ENCODE assay signal across 1 cellular context in genomic region chr11:134020598-134020997, GRCh38.
TF ChIP-seq lines count a peak whose summit lies in the region.

No MANE protein-coding gene starts in this region.

TF ChIP-seq in HEK293, 187 proteins besides CTCF, POLR2A, EP300 and RAD21 (continued from another document):
- TF ChIP-seq, protein P1, sequence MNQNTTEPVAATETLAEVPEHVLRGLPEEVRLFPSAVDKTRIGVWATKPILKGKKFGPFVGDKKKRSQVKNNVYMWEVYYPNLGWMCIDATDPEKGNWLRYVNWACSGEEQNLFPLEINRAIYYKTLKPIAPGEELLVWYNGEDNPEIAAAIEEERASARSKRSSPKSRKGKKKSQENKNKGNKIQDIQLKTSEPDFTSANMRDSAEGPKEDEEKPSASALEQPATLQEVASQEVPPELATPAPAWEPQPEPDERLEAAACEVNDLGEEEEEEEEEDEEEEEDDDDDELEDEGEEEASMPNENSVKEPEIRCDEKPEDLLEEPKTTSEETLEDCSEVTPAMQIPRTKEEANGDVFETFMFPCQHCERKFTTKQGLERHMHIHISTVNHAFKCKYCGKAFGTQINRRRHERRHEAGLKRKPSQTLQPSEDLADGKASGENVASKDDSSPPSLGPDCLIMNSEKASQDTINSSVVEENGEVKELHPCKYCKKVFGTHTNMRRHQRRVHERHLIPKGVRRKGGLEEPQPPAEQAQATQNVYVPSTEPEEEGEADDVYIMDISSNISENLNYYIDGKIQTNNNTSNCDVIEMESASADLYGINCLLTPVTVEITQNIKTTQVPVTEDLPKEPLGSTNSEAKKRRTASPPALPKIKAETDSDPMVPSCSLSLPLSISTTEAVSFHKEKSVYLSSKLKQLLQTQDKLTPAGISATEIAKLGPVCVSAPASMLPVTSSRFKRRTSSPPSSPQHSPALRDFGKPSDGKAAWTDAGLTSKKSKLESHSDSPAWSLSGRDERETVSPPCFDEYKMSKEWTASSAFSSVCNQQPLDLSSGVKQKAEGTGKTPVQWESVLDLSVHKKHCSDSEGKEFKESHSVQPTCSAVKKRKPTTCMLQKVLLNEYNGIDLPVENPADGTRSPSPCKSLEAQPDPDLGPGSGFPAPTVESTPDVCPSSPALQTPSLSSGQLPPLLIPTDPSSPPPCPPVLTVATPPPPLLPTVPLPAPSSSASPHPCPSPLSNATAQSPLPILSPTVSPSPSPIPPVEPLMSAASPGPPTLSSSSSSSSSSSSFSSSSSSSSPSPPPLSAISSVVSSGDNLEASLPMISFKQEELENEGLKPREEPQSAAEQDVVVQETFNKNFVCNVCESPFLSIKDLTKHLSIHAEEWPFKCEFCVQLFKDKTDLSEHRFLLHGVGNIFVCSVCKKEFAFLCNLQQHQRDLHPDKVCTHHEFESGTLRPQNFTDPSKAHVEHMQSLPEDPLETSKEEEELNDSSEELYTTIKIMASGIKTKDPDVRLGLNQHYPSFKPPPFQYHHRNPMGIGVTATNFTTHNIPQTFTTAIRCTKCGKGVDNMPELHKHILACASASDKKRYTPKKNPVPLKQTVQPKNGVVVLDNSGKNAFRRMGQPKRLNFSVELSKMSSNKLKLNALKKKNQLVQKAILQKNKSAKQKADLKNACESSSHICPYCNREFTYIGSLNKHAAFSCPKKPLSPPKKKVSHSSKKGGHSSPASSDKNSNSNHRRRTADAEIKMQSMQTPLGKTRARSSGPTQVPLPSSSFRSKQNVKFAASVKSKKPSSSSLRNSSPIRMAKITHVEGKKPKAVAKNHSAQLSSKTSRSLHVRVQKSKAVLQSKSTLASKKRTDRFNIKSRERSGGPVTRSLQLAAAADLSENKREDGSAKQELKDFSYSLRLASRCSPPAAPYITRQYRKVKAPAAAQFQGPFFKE (tag by site-specific recombination; IDR thresholded peaks at IDR 0.05; ENCODE audit: borderline replicate concordance), result no peak
- TF ChIP-seq EGR2 (tag by site-specific recombination; IDR thresholded peaks at IDR 0.05; ENCODE audit: low read depth), result peak; percentile 85
- no peak for TF ChIP-seq ZNF223 (tag by site-specific recombination; IDR thresholded peaks at IDR 0.05)
- no peak for TF ChIP-seq TCF7L2 (IDR thresholded peaks at IDR 0.05; ENCODE audit: borderline replicate concordance, low read depth, low read length)
- TF ChIP-seq ZNF707 (tag by site-specific recombination; IDR thresholded peaks at IDR 0.05), result no peak
- TF ChIP-seq ZNF654 (tag by site-specific recombination; IDR thresholded peaks at IDR 0.05; ENCODE audit: low read depth), result no peak
- peak; percentile 57 for TF ChIP-seq ZFHX2 (tag by site-specific recombination; conservative IDR thresholded peaks at IDR 0.05)
- TF ChIP-seq PRDM6 (tag by site-specific recombination; IDR thresholded peaks at IDR 0.05), result no peak
- TF ChIP-seq SP2 (tag by site-specific recombination; IDR thresholded peaks at IDR 0.05), result no peak
- no peak for TF ChIP-seq ZNF23 (tag by site-specific recombination; IDR thresholded peaks at IDR 0.05; ENCODE audit: borderline replicate concordance)
- TF ChIP-seq ZNF658 (tag by site-specific recombination; IDR thresholded peaks at IDR 0.05), result no peak
- no peak for TF ChIP-seq ZBTB49 (tag by site-specific recombination; IDR thresholded peaks at IDR 0.05; ENCODE audit: low read depth)
- TF ChIP-seq ZFP3 (tag by site-specific recombination; IDR thresholded peaks at IDR 0.05; ENCODE audit: low read depth), result no peak
